In genomic region chr6:168991695-168992094, GRCh38 we compare ENCODE assay signal across 1 cellular context.
A peak's percentile ranks its signal among the peaks of the same experiment; 100 is the strongest.
TF ChIP-seq lines count a peak whose summit lies in the region.

No MANE protein-coding gene starts in this region.

TF ChIP-seq in K562, 482 proteins besides CTCF, POLR2A, EP300 and RAD21:
- TF ChIP-seq CTCFL (IDR thresholded peaks at IDR 0.05; ENCODE audit: borderline replicate concordance, insufficient read depth, low read depth, low read length, poor library complexity, severe bottlenecking) (peak; percentile 49), KAT2B (IDR thresholded peaks at IDR 0.05; ENCODE audit: low read depth, low read length) (peak; percentile 56)
